8 cellular contexts compared by ENCODE assay signal in genomic region chr1:18234790-18235242, GRCh38.
A peak's percentile ranks its signal among the peaks of the same experiment; 100 is the strongest.
DNase-seq lines count a peak whose midpoint lies in the region; ATAC-seq and TF ChIP-seq lines count a peak whose summit lies in the region.

No MANE protein-coding gene starts in this region.

- H3K9me3 Mint-ChIP-seq in activated naive CD8-positive, alpha-beta T cell treated with anti-CD3 and anti-CD28 coated beads, Interleukin-2, amount 50 U/mL, for 24 hours = peaks cover 32% of the 10 kb centered on the region

- ATAC-seq in activated naive CD8-positive, alpha-beta T cell treated with anti-CD3 and anti-CD28 coated beads, Interleukin-2, amount 50 U/mL, for 24 hours = no peak
- ATAC-seq in GM21529 (IDR thresholded peaks at IDR 0.05; ENCODE audit: unreplicated experiment) (no peak), HG03039 (IDR thresholded peaks at IDR 0.05; ENCODE audit: unreplicated experiment) (no peak)

- TF ChIP-seq CTCF in GM12872 (IDR thresholded peaks at IDR 0.05; ENCODE audit: insufficient read depth, low read depth, low read length) (peak; percentile 76), transverse colon (IDR thresholded peaks at IDR 0.05) (peak; percentile 54 to 70 (median 64))

- no peak for TF ChIP-seq POLR2A in transverse colon (IDR thresholded peaks at IDR 0.05)

- DNase-seq in AG20443 (ENCODE audit: low spot score) = peak; percentile 77
- DNase-seq in NCI-H2107 treated with DMSO at 0.1 percent for 48 hours (lab: John Stamatoyannopoulos, UW; ENCODE audit: unreplicated experiment) = peak; percentile 34
- DNase-seq in activated naive CD8-positive, alpha-beta T cell treated with anti-CD3 and anti-CD28 coated beads, Interleukin-2, amount 50 U/mL, for 24 hours = peak; percentile 10
- peak; percentile 35 for DNase-seq in iris pigment epithelial cell (ENCODE audit: low read depth)
- peak; percentile 40 for DNase-seq in transverse colon

- no peak overlapping the region for H3K27ac Mint-ChIP-seq in activated naive CD8-positive, alpha-beta T cell treated with anti-CD3 and anti-CD28 coated beads, Interleukin-2, amount 50 U/mL, for 24 hours

- no peak for TF ChIP-seq EP300 in transverse colon (IDR thresholded peaks at IDR 0.05; ENCODE audit: low read depth)

- no peak overlapping the region for H3K4me3 Mint-ChIP-seq in activated naive CD8-positive, alpha-beta T cell treated with anti-CD3 and anti-CD28 coated beads, Interleukin-2, amount 50 U/mL, for 24 hours

- H3K4me3 ChIP-seq in transverse colon = no peak overlapping the region

- peaks cover 13% of the 10 kb centered on the region for H3K27me3 ChIP-seq in transverse colon

- H3K36me3 ChIP-seq in transverse colon = no peaks in the 10 kb centered on the region

- in situ Hi-C loops in transverse colon (cut with MboI; ENCODE audit: low pct_ligation_motif_present in 1 of 4, low pct_unique_long_range_greater_than_20kb in 1 of 4, low sequenced_read_pairs in 3 of 4) = no loop called here

- H3K36me3 Mint-ChIP-seq in activated naive CD8-positive, alpha-beta T cell treated with anti-CD3 and anti-CD28 coated beads, Interleukin-2, amount 50 U/mL, for 24 hours (ENCODE audit: low read depth) = no peaks in the 10 kb centered on the region

- 65 to 88% methylated on average over 4 to 6 of the region's 6 CpGs for WGBS in transverse colon (ENCODE audit: low coverage in 1 of 2), 2 donors

- no peak overlapping the region for H3K27ac ChIP-seq in transverse colon

- H3K27me3 Mint-ChIP-seq in activated naive CD8-positive, alpha-beta T cell treated with anti-CD3 and anti-CD28 coated beads, Interleukin-2, amount 50 U/mL, for 24 hours = peaks cover 10% of the 10 kb centered on the region

- no peaks in the 10 kb centered on the region for H3K4me1 ChIP-seq in transverse colon

- intact Hi-C loops in transverse colon (cut with DNase I; ENCODE audit: low total_unique reads) = loop anchor here (10.0 kb wide), 1 partner anchor 580 kb away; no protein-coding TSS in a partner anchor

- H3K9me3 ChIP-seq in transverse colon = no peaks in the 10 kb centered on the region

- no peaks in the 10 kb centered on the region for H3K4me1 Mint-ChIP-seq in activated naive CD8-positive, alpha-beta T cell treated with anti-CD3 and anti-CD28 coated beads, Interleukin-2, amount 50 U/mL, for 24 hours

Comparison
In these comparisons a context has a peak if more than half of its experiments do, and no peak if none do; other contexts are left out.
1. DNase-seq: peak in every context shown above with its lines; median percentile 77 in AG20443; 40 in transverse colon; 35 in iris pigment epithelial cell; 34 in NCI-H2107 treated with DMSO at 0.1 percent for 48 hours; 10 in activated naive CD8-positive, alpha-beta T cell treated with anti-CD3 and anti-CD28 coated beads, Interleukin-2, amount 50 U/mL, for 24 hours.